Comparison of ENCODE assay signal across 17 cellular contexts in the genomic region with DNA sequence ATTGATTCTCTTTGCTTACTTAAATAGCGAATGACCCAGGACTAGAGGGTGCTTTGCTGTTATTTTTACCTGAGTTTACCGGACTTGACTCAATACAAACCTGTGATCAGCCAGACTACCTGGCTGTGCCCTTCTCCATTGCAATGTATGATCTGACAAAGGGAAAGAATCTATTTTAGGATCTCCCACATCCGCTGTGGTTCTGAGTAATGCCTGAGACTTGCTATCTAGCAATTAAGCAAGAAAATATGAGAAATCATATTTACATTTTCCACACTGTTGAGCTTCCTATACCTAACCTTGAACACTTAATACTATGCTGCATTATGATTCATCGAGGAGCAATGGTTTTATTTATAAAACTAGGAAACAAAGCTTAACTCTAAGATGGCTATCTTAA.
DNase-seq lines count a peak whose midpoint lies in the region; ATAC-seq and TF ChIP-seq lines count a peak whose summit lies in the region.
"Had no signal": no experiment of that assay in that cellular context is flagged by ENCODE, and none has a peak within 500 bp of the region (broad histone marks: within the 10 kb centered on the region; RNA-seq: fewer than 3 reads in every experiment).

No MANE protein-coding gene starts in this region.

- no peaks in the 10 kb centered on the region for H3K27me3 Mint-ChIP-seq in stimulated activated memory B cell treated with anti-CD40 and anti-IgM and Interleukin-4, amounts not matched to agents 10 μg/mL and 1 μg/mL and 100 μg/mL, for 72 hours

- H3K9me3 ChIP-seq in Panc1 (ENCODE audit: control insufficient read depth, insufficient read depth, low read depth, low read length), result no peaks in the 10 kb centered on the region
- H3K9me3 ChIP-seq in skeletal muscle satellite cell (replicated peaks; ENCODE audit: low read length), result no peaks in the 10 kb centered on the region
- H3K9me3 ChIP-seq: body of pancreas, heart right ventricle had no signal

- no peaks in the 10 kb centered on the region for H3K36me3 ChIP-seq in Panc1 (ENCODE audit: control insufficient read depth, insufficient read depth, low read length)
- no peaks in the 10 kb centered on the region for H3K36me3 ChIP-seq in skeletal muscle satellite cell (ENCODE audit: insufficient read depth, low read length)
- H3K36me3 ChIP-seq: heart right ventricle had no signal

- peak overlapping the region; percentile 40 for H3K9ac ChIP-seq in skeletal muscle satellite cell (ENCODE audit: low read depth, low read length)

- no peaks in the 10 kb centered on the region for H3K9me3 Mint-ChIP-seq in stimulated activated memory B cell treated with anti-CD40 and anti-IgM and Interleukin-4, amounts not matched to agents 10 μg/mL and 1 μg/mL and 100 μg/mL, for 72 hours

- in situ Hi-C loops in Panc1 (cut with HindIII; ENCODE audit: low pct_unique_long_range_greater_than_20kb, low sequenced_read_pairs), result no loop called here
- in situ Hi-C loops in GM13977 (cut with MboI; ENCODE audit: low pct_unique_long_range_greater_than_20kb, low sequenced_read_pairs, unreplicated experiment), result no loop called here

- CTCF ChIA-PET in Panc1 (lab: Charles Lee), result no interaction called here

- H3K4me3 Mint-ChIP-seq in stimulated activated memory B cell treated with anti-CD40 and anti-IgM and Interleukin-4, amounts not matched to agents 10 μg/mL and 1 μg/mL and 100 μg/mL, for 72 hours, result no peak overlapping the region
- H3K4me3 Mint-ChIP-seq: activated CD4-positive, alpha-beta T cell treated with anti-CD3 and anti-CD28 coated beads for 36 hours; activated T-cell treated with anti-CD3 and anti-CD28 coated beads, Interleukin-2, amount 50 U/mL, for 72 hours; CD8-positive, alpha-beta memory T cell had no signal

- peak overlapping the region; percentile 66 for H3K4me2 ChIP-seq in skeletal muscle satellite cell (ENCODE audit: low read length)

- no peaks in the 10 kb centered on the region for H3K4me1 Mint-ChIP-seq in stimulated activated memory B cell treated with anti-CD40 and anti-IgM and Interleukin-4, amounts not matched to agents 10 μg/mL and 1 μg/mL and 100 μg/mL, for 72 hours
- H3K4me1 Mint-ChIP-seq: activated CD4-positive, alpha-beta T cell treated with anti-CD3 and anti-CD28 coated beads for 36 hours; CD8-positive, alpha-beta memory T cell had no signal

- TF ChIP-seq CTCF in Panc1 (IDR thresholded peaks at IDR 0.05), result no peak
- no peak for TF ChIP-seq CTCF in GM13977 (IDR thresholded peaks at IDR 0.05; ENCODE audit: extremely low read depth, insufficient read depth, missing control alignments)

- no peak overlapping the region for H3K27ac Mint-ChIP-seq in stimulated activated memory B cell treated with anti-CD40 and anti-IgM and Interleukin-4, amounts not matched to agents 10 μg/mL and 1 μg/mL and 100 μg/mL, for 72 hours
- H3K27ac Mint-ChIP-seq: activated CD4-positive, alpha-beta T cell treated with anti-CD3 and anti-CD28 coated beads for 36 hours; activated T-cell treated with anti-CD3 and anti-CD28 coated beads, Interleukin-2, amount 50 U/mL, for 72 hours; CD8-positive, alpha-beta memory T cell had no signal

- BruUV-seq in Panc1 (replicated peaks; lab: Mats Ljungman, UMichigan), result no TSS peak

- no peaks in the 10 kb centered on the region for H3K4me1 ChIP-seq in Panc1 (ENCODE audit: control insufficient read depth, insufficient read depth, low read length)
- H3K4me1 ChIP-seq in skeletal muscle satellite cell (ENCODE audit: control insufficient read depth, insufficient read depth, low read length), result peaks cover 52% of the 10 kb centered on the region
- H3K4me1 ChIP-seq: body of pancreas, heart right ventricle had no signal

- DNase-seq in Panc1 (ENCODE audit: low read depth, low spot score) (peak; percentile 5), GM13977 (ENCODE audit: low spot score) (no peak), germinal center (ENCODE audit: low spot score) (no peak)
- DNase-seq: activated CD4-positive, alpha-beta T cell treated with anti-CD3 and anti-CD28 coated beads for 36 hours; activated T-cell treated with anti-CD3 and anti-CD28 coated beads, Interleukin-2, amount 50 U/mL, for 72 hours; body of pancreas; CD8-positive, alpha-beta memory T cell; effector CD4-positive, alpha-beta T cell; heart right ventricle; NCI-H1436 treated with DMSO at 0.1 percent for 48 hours; substantia nigra had no signal

- POLR2A ChIA-PET in Panc1 (lab: Charles Lee), result no interaction called here

- H3K27ac ChIP-seq in Panc1 (ENCODE audit: low read length), result no peak overlapping the region
- H3K27ac ChIP-seq: body of pancreas, heart right ventricle, skin epidermis had no signal

- ATAC-seq in HG03442 (IDR thresholded peaks at IDR 0.05; ENCODE audit: unreplicated experiment) (peak; percentile 65), Panc1 (no peak), esophagus mucosa (peak; percentile 57)
- no peak for ATAC-seq in stimulated activated memory B cell treated with anti-CD40 and anti-IgM and Interleukin-4, amounts not matched to agents 10 μg/mL and 1 μg/mL and 100 μg/mL, for 72 hours
- ATAC-seq: activated CD4-positive, alpha-beta T cell treated with anti-CD3 and anti-CD28 coated beads for 36 hours; activated T-cell treated with anti-CD3 and anti-CD28 coated beads, Interleukin-2, amount 50 U/mL, for 72 hours; body of pancreas; heart right ventricle; HepG2 had no signal

- H3K27me3 ChIP-seq in Panc1 (ENCODE audit: control insufficient read depth, insufficient read depth, low read length) (no peaks in the 10 kb centered on the region), skeletal muscle satellite cell (ENCODE audit: control insufficient read depth, insufficient read depth, low read length) (no peaks in the 10 kb centered on the region)
- H3K27me3 ChIP-seq: body of pancreas, heart right ventricle had no signal

- H3K4me3 ChIP-seq in Panc1 (ENCODE audit: low read depth in 2 of 2, low read length in 2 of 2), result no peak overlapping the region
- no peak overlapping the region for H3K4me3 ChIP-seq in skeletal muscle satellite cell (ENCODE audit: low read length)
- H3K4me3 ChIP-seq: body of pancreas, heart right ventricle, skin epidermis had no signal

- intact Hi-C loops in Panc1 (cut with micrococcal nuclease; ENCODE audit: unreplicated experiment), result no loop called here

- H3K36me3 Mint-ChIP-seq in stimulated activated memory B cell treated with anti-CD40 and anti-IgM and Interleukin-4, amounts not matched to agents 10 μg/mL and 1 μg/mL and 100 μg/mL, for 72 hours, result no peaks in the 10 kb centered on the region
- H3K36me3 Mint-ChIP-seq: CD8-positive, alpha-beta memory T cell had no signal

Comparison
In these comparisons a context has a peak if more than half of its experiments do, and no peak if none do; other contexts are left out.
1. ATAC-seq: peak in HG03442 (single experiment) and esophagus mucosa (single experiment); none in Panc1 (single experiment) and stimulated activated memory B cell treated with anti-CD40 and anti-IgM and Interleukin-4, amounts not matched to agents 10 μg/mL and 1 μg/mL and 100 μg/mL, for 72 hours (single experiment).